32 cellular contexts compared by ENCODE assay signal in the genomic region with DNA sequence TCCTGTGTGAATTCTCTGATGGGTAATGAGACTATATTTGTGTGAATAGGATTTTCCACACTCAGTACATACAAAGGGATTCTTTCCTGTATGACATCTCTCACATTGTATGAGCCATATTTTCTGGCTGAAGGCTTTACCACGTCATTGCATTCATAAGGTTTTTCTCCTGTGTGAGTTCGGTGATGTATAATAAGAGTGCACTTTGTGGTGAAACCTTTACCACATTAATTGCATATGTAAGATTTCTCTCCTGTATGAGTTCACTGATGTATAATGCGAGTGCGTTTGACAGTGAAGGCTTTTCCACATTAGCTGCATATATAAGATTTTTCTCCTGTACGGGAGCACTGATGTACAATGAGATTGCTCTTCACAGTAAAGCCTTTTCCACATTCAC.
"Had no signal": no experiment of that assay in that cellular context is flagged by ENCODE, and none has a peak within 500 bp of the region (broad histone marks: within the 10 kb centered on the region; RNA-seq: fewer than 3 reads in every experiment).

No MANE protein-coding gene starts in this region.

- ATAC-seq: activated CD4-positive, alpha-beta T cell treated with anti-CD3 and anti-CD28 coated beads for 36 hours; activated CD4-positive, CD25-positive, alpha-beta regulatory T cell treated with anti-CD3 and anti-CD28 coated beads, Interleukin-2, amount 50 U/mL, for 24 hours; activated CD8-positive, alpha-beta memory T cell treated with anti-CD3 and anti-CD28 coated beads, Interleukin-2, amount 10 ng/mL, durations not matched to agents 7 days and 5 days; activated CD8-positive, alpha-beta T cell treated with anti-CD3 and anti-CD28 coated beads, Interleukin-2, amount 10 ng/mL, durations not matched to agents 7 days and 5 days; activated naive CD8-positive, alpha-beta T cell treated with anti-CD3 and anti-CD28 coated beads, Interleukin-2, amount 50 U/mL, for 24 hours; heart left ventricle; T-cell; T-helper 17 cell had no signal

- H3K27me3 ChIP-seq: adrenal gland, breast epithelium, cardiac muscle cell, colonic mucosa, esophagus squamous epithelium, heart left ventricle had no signal

- H3K9me3 ChIP-seq: adrenal gland, breast epithelium, colonic mucosa, esophagus squamous epithelium, heart left ventricle had no signal

- H3K36me3 ChIP-seq: adrenal gland, breast epithelium, cardiac muscle cell, colonic mucosa, esophagus squamous epithelium, heart left ventricle, WERI-Rb-1 had no signal

- H3K27ac ChIP-seq: adrenal gland, breast epithelium, cardiac muscle cell, colonic mucosa, epithelial cell of prostate, esophagus squamous epithelium, heart left ventricle, WERI-Rb-1 had no signal

- DNase-seq: activated B cell treated with CpG ODN at 0.5 μM for 24 hours; activated CD4-positive, alpha-beta memory T cell treated with anti-CD3 and anti-CD28 coated beads for 36 hours; activated CD4-positive, alpha-beta T cell treated with anti-CD3 and anti-CD28 coated beads for 36 hours; activated CD4-positive, alpha-beta T cell treated with anti-CD3 and anti-CD28 coated beads, Interleukin-2, amount 10 ng/mL, durations not matched to agents 24 days and 14 days; activated CD8-positive, alpha-beta memory T cell treated with anti-CD3 and anti-CD28 coated beads, Interleukin-2, amount 10 ng/mL, durations not matched to agents 7 days and 5 days; activated CD8-positive, alpha-beta memory T cell treated with anti-CD3 and anti-CD28 coated beads, Interleukin-2, amount 50 U/mL, for 4 hours; activated CD8-positive, alpha-beta T cell treated with anti-CD3 and anti-CD28 coated beads, Interleukin-2, amount 10 ng/mL, durations not matched to agents 7 days and 5 days; activated effector memory CD4-positive, alpha-beta T cell treated with anti-CD3 and anti-CD28 coated beads, Interleukin-2, amount 50 U/mL, for 16 hours; activated naive CD4-positive, alpha-beta T cell treated with anti-CD3 and anti-CD28 coated beads for 36 hours; activated naive CD8-positive, alpha-beta T cell treated with anti-CD3 and anti-CD28 coated beads for 36 hours; activated naive CD8-positive, alpha-beta T cell treated with anti-CD3 and anti-CD28 coated beads, Interleukin-2, amount 50 U/mL, for 24 hours; activated T-cell treated with anti-CD3 and anti-CD28 coated beads, Interleukin-2, amount 50 U/mL, for 1 hour; activated T-cell treated with anti-CD3 and anti-CD28 coated beads, Interleukin-2, amount 50 U/mL, for 48 hours; adrenal gland; amygdala; aorta; central memory CD4-positive, alpha-beta T cell; cerebellar nuclear complex; colonic mucosa; effector CD8-positive, alpha-beta T cell; esophagus squamous epithelium; foreskin melanocyte; glutamatergic neuron; heart left ventricle; T-cell; T-helper 17 cell; T1000; WERI-Rb-1 had no signal

- H3K4me1 ChIP-seq: adrenal gland, breast epithelium, colonic mucosa, esophagus squamous epithelium, heart left ventricle had no signal

- H3K4me3 ChIP-seq: adrenal gland, breast epithelium, cardiac muscle cell, colonic mucosa, esophagus squamous epithelium, heart left ventricle had no signal
